ENCODE assay signal across 7 cellular contexts in genomic region chr1:60978421-60979357, GRCh38.
A peak's percentile ranks its signal among the peaks of the same experiment; 100 is the strongest.
DNase-seq lines count a peak whose midpoint lies in the region; ATAC-seq and TF ChIP-seq lines count a peak whose summit lies in the region.

No MANE protein-coding gene starts in this region.

- no peaks in the 10 kb centered on the region for H3K27me3 Mint-ChIP-seq in GM23338 (ENCODE audit: insufficient read depth, low read depth, poor library complexity)

- H3K27me3 ChIP-seq in GM23338 (ENCODE audit: insufficient read depth) (no peaks in the 10 kb centered on the region), smooth muscle cell (ENCODE audit: low read depth) (no peaks in the 10 kb centered on the region)

- no peaks in the 10 kb centered on the region for H3K36me3 ChIP-seq in GM23338 (ENCODE audit: insufficient read depth)
- no peaks in the 10 kb centered on the region for H3K36me3 ChIP-seq in smooth muscle cell (ENCODE audit: low read depth)

- peaks cover 12% of the 10 kb centered on the region for H3K4me1 Mint-ChIP-seq in GM23338

- H2AFZ ChIP-seq in GM23338 = peak overlapping the region; percentile 29
- H2AFZ ChIP-seq in smooth muscle cell (ENCODE audit: low read depth) = no peak overlapping the region

- no peaks in the 10 kb centered on the region for H4K20me1 ChIP-seq in GM23338 (replicated peaks; ENCODE audit: insufficient read depth)
- no peaks in the 10 kb centered on the region for H4K20me1 ChIP-seq in smooth muscle cell (ENCODE audit: low read depth)

- no peaks in the 10 kb centered on the region for H3K79me2 ChIP-seq in GM23338 (replicated peaks; ENCODE audit: insufficient read depth)
- H3K79me2 ChIP-seq in smooth muscle cell (ENCODE audit: low read depth) = no peaks in the 10 kb centered on the region

- H3K27ac ChIP-seq in GM23338 (ENCODE audit: low read depth) (no peak overlapping the region), smooth muscle cell (ENCODE audit: low read depth) (no peak overlapping the region)

- H3K9me2 ChIP-seq in GM23338 (ENCODE audit: insufficient read depth) = no peaks in the 10 kb centered on the region

- H3K4me3 Mint-ChIP-seq in GM23338 = no peak overlapping the region

- H3K9me3 ChIP-seq in smooth muscle cell (replicated peaks; ENCODE audit: low read depth) = no peaks in the 10 kb centered on the region

- H3K4me2 ChIP-seq in GM23338 (no peak overlapping the region), smooth muscle cell (no peak overlapping the region)

- peak; percentile 72 for TF ChIP-seq CTCF in GM12872 (IDR thresholded peaks at IDR 0.05; ENCODE audit: insufficient read depth, low read depth, low read length)
- TF ChIP-seq CTCF in GM23338 (conservative IDR thresholded peaks at IDR 0.05; ENCODE audit: low read depth in 2 of 2) = peak; percentile 74 to 88
- TF ChIP-seq CTCF in fibroblast of pulmonary artery (IDR thresholded peaks at IDR 0.05; ENCODE audit: low read length, missing control alignments) = peak; percentile 72
- TF ChIP-seq CTCF in smooth muscle cell (IDR thresholded peaks at IDR 0.05; ENCODE audit: borderline replicate concordance, insufficient read depth, poor library complexity, severe bottlenecking) = peak; percentile 43

- H3K9me3 Mint-ChIP-seq in GM23338 = no peaks in the 10 kb centered on the region; the same call in 2 of the 3 replicates

- no peak overlapping the region for H3K9ac ChIP-seq in smooth muscle cell (ENCODE audit: low read depth)

- DNase-seq in GM23338 (ENCODE audit: low spot score) (peak; percentile 67), LHCN-M2 (ENCODE audit: low read depth) (peak; percentile 41), fibroblast of pulmonary artery (ENCODE audit: low read depth) (peak; percentile 63), smooth muscle cell (lab: John Stamatoyannopoulos, UW; ENCODE audit: unreplicated experiment) (no peak), cortex of kidney (lab: John Stamatoyannopoulos, UW) (no peak)
- peak; percentile 25 for DNase-seq in activated CD4-positive, alpha-beta T cell treated with anti-CD3 and anti-CD28 coated beads, Interleukin-2, amount 50 U/mL, for 1 hour

- no peaks in the 10 kb centered on the region; the same call in 1 of the 2 replicates for H3K4me1 ChIP-seq in GM23338 (ENCODE audit: insufficient read depth)
- peaks cover 17% of the 10 kb centered on the region for H3K4me1 ChIP-seq in smooth muscle cell (ENCODE audit: low read depth)

- H3K36me3 Mint-ChIP-seq in GM23338 (ENCODE audit: low read depth) = no peaks in the 10 kb centered on the region

- 71% methylated on average over 4 of the region's 4 CpGs for WGBS in smooth muscle cell (ENCODE audit: low lambda C conversion rate)

- no peaks in the 10 kb centered on the region for H3F3A ChIP-seq in GM23338 (replicated peaks; ENCODE audit: low read depth)
- H3F3A ChIP-seq in smooth muscle cell (ENCODE audit: low read depth) = no peaks in the 10 kb centered on the region

- H3K27ac Mint-ChIP-seq in GM23338 = no peak overlapping the region

- peak; percentile 88 for ATAC-seq in GM23338

- H3K4me3 ChIP-seq in GM23338 (no peak overlapping the region), fibroblast of pulmonary artery (replicated peaks; ENCODE audit: low read depth, low read length) (no peak overlapping the region), smooth muscle cell (no peak overlapping the region)

TF ChIP-seq in GM23338, 12 proteins besides CTCF, POLR2A, EP300 and RAD21 (continues in another document):
- TF ChIP-seq EZH2 (IDR thresholded peaks at IDR 0.05; ENCODE audit: low read depth, unreplicated experiment) (no peak), REST (IDR thresholded peaks at IDR 0.05; ENCODE audit: unreplicated experiment) (no peak), NANOG (IDR thresholded peaks at IDR 0.05; ENCODE audit: borderline replicate concordance) (no peak), EZH2phosphoT487 (IDR thresholded peaks at IDR 0.05; ENCODE audit: unreplicated experiment) (no peak), JUNB (IDR thresholded peaks at IDR 0.05; ENCODE audit: unreplicated experiment) (no peak)
- TF ChIP-seq, protein P1, sequence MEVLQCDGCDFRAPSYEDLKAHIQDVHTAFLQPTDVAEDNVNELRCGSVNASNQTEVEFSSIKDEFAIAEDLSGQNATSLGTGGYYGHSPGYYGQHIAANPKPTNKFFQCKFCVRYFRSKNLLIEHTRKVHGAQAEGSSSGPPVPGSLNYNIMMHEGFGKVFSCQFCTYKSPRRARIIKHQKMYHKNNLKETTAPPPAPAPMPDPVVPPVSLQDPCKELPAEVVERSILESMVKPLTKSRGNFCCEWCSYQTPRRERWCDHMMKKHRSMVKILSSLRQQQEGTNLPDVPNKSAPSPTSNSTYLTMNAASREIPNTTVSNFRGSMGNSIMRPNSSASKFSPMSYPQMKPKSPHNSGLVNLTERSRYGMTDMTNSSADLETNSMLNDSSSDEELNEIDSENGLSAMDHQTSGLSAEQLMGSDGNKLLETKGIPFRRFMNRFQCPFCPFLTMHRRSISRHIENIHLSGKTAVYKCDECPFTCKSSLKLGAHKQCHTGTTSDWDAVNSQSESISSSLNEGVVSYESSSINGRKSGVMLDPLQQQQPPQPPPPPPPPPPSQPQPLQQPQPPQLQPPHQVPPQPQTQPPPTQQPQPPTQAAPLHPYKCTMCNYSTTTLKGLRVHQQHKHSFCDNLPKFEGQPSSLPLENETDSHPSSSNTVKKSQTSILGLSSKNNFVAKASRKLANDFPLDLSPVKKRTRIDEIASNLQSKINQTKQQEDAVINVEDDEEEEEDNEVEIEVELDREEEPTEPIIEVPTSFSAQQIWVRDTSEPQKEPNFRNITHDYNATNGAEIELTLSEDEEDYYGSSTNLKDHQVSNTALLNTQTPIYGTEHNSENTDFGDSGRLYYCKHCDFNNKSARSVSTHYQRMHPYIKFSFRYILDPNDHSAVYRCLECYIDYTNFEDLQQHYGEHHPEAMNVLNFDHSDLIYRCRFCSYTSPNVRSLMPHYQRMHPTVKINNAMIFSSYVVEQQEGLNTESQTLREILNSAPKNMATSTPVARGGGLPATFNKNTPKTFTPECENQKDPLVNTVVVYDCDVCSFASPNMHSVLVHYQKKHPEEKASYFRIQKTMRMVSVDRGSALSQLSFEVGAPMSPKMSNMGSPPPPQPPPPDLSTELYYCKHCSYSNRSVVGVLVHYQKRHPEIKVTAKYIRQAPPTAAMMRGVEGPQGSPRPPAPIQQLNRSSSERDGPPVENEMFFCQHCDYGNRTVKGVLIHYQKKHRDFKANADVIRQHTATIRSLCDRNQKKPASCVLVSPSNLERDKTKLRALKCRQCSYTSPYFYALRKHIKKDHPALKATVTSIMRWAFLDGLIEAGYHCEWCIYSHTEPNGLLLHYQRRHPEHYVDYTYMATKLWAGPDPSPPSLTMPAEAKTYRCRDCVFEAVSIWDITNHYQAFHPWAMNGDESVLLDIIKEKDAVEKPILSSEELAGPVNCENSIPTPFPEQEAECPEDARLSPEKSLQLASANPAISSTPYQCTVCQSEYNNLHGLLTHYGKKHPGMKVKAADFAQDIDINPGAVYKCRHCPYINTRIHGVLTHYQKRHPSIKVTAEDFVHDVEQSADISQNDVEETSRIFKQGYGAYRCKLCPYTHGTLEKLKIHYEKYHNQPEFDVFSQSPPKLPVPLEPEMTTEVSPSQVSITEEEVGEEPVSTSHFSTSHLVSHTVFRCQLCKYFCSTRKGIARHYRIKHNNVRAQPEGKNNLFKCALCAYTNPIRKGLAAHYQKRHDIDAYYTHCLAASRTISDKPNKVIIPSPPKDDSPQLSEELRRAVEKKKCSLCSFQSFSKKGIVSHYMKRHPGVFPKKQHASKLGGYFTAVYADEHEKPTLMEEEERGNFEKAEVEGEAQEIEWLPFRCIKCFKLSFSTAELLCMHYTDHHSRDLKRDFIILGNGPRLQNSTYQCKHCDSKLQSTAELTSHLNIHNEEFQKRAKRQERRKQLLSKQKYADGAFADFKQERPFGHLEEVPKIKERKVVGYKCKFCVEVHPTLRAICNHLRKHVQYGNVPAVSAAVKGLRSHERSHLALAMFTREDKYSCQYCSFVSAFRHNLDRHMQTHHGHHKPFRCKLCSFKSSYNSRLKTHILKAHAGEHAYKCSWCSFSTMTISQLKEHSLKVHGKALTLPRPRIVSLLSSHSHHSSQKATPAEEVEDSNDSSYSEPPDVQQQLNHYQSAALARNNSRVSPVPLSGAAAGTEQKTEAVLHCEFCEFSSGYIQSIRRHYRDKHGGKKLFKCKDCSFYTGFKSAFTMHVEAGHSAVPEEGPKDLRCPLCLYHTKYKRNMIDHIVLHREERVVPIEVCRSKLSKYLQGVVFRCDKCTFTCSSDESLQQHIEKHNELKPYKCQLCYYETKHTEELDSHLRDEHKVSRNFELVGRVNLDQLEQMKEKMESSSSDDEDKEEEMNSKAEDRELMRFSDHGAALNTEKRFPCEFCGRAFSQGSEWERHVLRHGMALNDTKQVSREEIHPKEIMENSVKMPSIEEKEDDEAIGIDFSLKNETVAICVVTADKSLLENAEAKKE (CRISPR knock-in tag; IDR thresholded peaks at IDR 0.05) = no peak

Comparison
In these comparisons a context has a peak if more than half of its experiments do, and no peak if none do; other contexts are left out.
1. DNase-seq: peak in GM23338 (single experiment), LHCN-M2 (single experiment), activated CD4-positive, alpha-beta T cell treated with anti-CD3 and anti-CD28 coated beads, Interleukin-2, amount 50 U/mL, for 1 hour (single experiment) and fibroblast of pulmonary artery (single experiment); none in smooth muscle cell (single experiment) and cortex of kidney (single experiment).
2. Peak in every context shown above with its lines, with median percentiles within 50 percentile points of each other: CTCF ChIP-seq.